1 cellular context compared by ENCODE assay signal in the genomic region with DNA sequence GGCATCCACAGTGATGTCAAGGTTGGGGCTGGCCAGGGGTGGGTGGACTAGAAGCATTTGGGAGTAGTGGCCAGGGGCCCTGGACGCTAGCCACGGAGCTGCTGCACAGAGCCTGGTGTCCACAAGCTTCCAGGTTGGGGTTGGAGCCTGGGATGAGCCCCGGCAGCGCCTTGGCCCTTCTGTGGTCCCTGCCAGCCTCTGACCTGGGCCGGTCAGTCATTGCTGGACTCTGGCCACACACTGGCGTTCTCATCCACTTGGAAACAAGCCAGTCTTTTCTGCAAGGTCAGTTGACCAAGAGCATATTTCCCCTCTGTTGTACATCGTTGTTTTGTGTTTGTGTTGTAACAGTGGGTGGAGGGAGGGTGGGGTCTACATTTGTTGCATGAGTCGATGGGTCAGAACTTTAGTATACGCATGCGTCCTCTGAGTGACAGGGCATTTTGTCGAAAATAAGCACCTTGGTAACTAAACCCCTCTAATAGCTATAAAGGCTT.
A peak's percentile ranks its signal among the peaks of the same experiment; 100 is the strongest.
TF ChIP-seq lines count a peak whose summit lies in the region.

No MANE protein-coding gene starts in this region.

TF ChIP-seq in endothelial cell of umbilical vein, 7 proteins besides CTCF, POLR2A, EP300 and RAD21:
- TF ChIP-seq MYC (IDR thresholded peaks at IDR 0.05; ENCODE audit: low read depth, low read length): no peak
- peak; percentile 39 for TF ChIP-seq POLR2AphosphoS5 (IDR thresholded peaks at IDR 0.05; ENCODE audit: insufficient read depth, low read depth, low read length)
